In the genomic region with DNA sequence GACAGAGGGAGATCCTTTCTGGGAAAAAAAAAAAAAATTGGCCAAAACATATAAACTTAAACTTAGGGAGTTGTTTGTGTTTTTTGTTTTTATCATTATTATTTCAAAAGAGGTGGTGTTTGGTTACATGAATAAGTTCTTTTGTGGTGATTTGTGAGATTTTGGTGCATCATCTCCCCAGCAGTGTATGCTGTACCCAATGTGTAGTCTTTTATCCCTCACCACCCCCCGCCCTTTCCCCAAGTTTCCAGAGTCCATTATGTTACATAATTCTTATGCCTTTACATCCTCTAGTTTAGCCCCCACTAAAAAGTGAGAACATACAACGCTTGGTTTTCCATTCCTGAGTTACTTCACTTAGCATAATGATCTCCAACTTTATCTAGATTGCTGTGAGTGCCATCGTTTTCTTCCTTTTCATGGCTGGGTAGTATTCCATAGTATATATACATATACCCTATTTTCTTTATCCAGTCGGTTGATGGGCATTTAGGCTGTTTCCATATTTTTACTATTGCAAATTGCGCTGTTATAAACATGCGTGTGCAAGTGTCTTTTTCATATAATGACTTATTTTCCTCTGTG, we compare ENCODE assay signal across 18 cellular contexts.
"Had no signal": no experiment of that assay in that cellular context is flagged by ENCODE, and none has a peak within 500 bp of the region (broad histone marks: within the 10 kb centered on the region; RNA-seq: fewer than 3 reads in every experiment).

No MANE protein-coding gene starts in this region.

- H3K36me3 Mint-ChIP-seq: stimulated activated naive B cell treated with anti-CD40 and anti-IgM and Interleukin-4, amounts not matched to agents 10 μg/mL and 1 μg/mL and 100 μg/mL, for 72 hours had no signal

- H3K9me3 ChIP-seq: colonic mucosa, sigmoid colon, thyroid gland had no signal

- H3K9me3 Mint-ChIP-seq: central memory CD8-positive, alpha-beta T cell; nephron progenitor cell; stimulated activated naive B cell treated with anti-CD40 and anti-IgM and Interleukin-4, amounts not matched to agents 10 μg/mL and 1 μg/mL and 100 μg/mL, for 72 hours had no signal

- H3K4me3 ChIP-seq: colonic mucosa, lung, sigmoid colon, thyroid gland had no signal

- H3K4me1 ChIP-seq: colonic mucosa, foreskin keratinocyte, sigmoid colon, thyroid gland had no signal

- H3K27me3 ChIP-seq: colonic mucosa, foreskin keratinocyte, sigmoid colon, thyroid gland had no signal

- ATAC-seq: foreskin keratinocyte; left lobe of liver; stimulated activated naive B cell treated with anti-CD40 and anti-IgM and Interleukin-4, amounts not matched to agents 10 μg/mL and 1 μg/mL and 100 μg/mL, for 72 hours had no signal

- DNase-seq: activated CD4-positive, CD25-positive, alpha-beta regulatory T cell; activated CD8-positive, alpha-beta memory T cell treated with anti-CD3 and anti-CD28 coated beads, Interleukin-2, amount 50 U/mL, for 48 hours; activated gamma-delta T cell treated with Interleukin-2 at 50 U/mL for 16 hours; aorta; colonic mucosa; foreskin keratinocyte; hippocampal formation; nephron progenitor cell; nucleus accumbens; sigmoid colon; stimulated activated CD4-positive, alpha-beta T cell treated with anti-CD3 and anti-CD28 coated beads, Interleukin-4, amount 100 ng/mL, for 4 hours; stimulated activated naive B cell treated with anti-CD40 and anti-IgM and Interleukin-4, amounts not matched to agents 10 μg/mL and 1 μg/mL and 100 μg/mL, for 72 hours; T1000; thyroid gland had no signal

- H3K27ac ChIP-seq: colonic mucosa, foreskin keratinocyte, sigmoid colon, thyroid gland had no signal

- H3K4me3 Mint-ChIP-seq: central memory CD8-positive, alpha-beta T cell; nephron progenitor cell; stimulated activated naive B cell treated with anti-CD40 and anti-IgM and Interleukin-4, amounts not matched to agents 10 μg/mL and 1 μg/mL and 100 μg/mL, for 72 hours had no signal

- H3K27me3 Mint-ChIP-seq: central memory CD8-positive, alpha-beta T cell; stimulated activated naive B cell treated with anti-CD40 and anti-IgM and Interleukin-4, amounts not matched to agents 10 μg/mL and 1 μg/mL and 100 μg/mL, for 72 hours had no signal

- H3K36me3 ChIP-seq: colonic mucosa, sigmoid colon, thyroid gland had no signal

- H3K4me1 Mint-ChIP-seq: central memory CD8-positive, alpha-beta T cell; nephron progenitor cell had no signal

- H3K27ac Mint-ChIP-seq: nephron progenitor cell; stimulated activated naive B cell treated with anti-CD40 and anti-IgM and Interleukin-4, amounts not matched to agents 10 μg/mL and 1 μg/mL and 100 μg/mL, for 72 hours had no signal

- FAIRE-seq: keratinocyte had no signal
